In the genomic region with DNA sequence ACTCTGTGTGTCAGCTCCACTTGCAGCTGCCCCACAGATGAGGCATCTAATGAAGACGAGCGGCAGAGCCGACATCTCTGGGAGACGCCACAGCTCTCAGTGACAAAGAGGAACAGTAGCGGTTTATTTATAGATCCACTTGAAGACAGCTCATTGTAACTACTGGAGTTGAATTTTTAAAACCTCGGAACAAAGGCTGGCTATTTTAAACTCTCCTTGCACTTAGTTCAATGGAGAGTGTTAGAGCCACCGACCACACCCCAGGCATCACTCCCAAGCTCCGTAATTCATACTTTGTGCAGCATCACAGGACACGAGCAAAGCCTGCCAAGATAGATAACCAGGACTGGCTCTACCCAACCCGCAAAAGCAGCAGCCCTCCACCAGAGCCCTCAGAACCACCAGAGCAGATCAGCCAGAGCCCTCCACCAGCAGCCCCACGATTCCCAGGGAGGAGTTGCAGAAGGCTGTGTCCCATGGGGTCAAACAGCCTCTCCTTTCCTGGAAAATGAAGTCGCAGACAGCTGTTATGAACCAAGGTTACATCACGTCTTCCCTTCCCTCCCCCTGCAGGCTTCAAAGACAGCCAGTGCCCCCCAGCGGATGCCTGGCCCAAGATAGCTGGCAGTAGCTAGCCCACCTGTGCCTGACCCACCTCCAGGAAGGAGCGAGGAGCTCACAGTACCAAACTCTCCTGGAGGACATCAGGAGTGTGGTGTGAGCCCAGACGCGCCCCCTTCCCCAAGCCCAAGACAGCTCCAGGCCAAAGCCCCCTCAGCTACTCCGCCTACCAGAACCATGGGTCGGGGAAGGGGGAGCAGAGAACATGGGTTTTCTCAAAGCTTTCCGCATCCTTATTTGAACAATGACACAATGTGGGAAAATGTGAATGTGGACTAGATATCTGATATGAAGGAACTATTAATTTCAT, we compare ENCODE assay signal across 7 cellular contexts. TPM values are rescaled to one million over a fixed set of nuclear protein-coding genes. Genes with fewer than 3 reads are reported as not detected.
DNase-seq lines count a peak whose midpoint lies in the region; ATAC-seq and TF ChIP-seq lines count a peak whose summit lies in the region.

No MANE protein-coding gene starts in this region.

- no peak for ATAC-seq in IMR-90 (ENCODE audit: low read depth)
- peak; percentile 73 to 81 for ATAC-seq in right cardiac atrium

- H2AK9ac ChIP-seq in IMR-90 (replicated peaks; ENCODE audit: low read depth, low read length, poor library complexity), result peak overlapping the region; percentile 60

- H3K36me3 ChIP-seq in IMR-90 (ENCODE audit: control insufficient read depth, insufficient read depth, low read length), result no peaks in the 10 kb centered on the region; the same call in 1 of the 2 replicates
- peaks cover 70% of the 10 kb centered on the region for H3K36me3 ChIP-seq in OCI-LY7 (ENCODE audit: insufficient read depth, low read length)

- no peak overlapping the region for H2BK20ac ChIP-seq in IMR-90 (ENCODE audit: low read depth, low read length)

- H3K4me1 ChIP-seq in IMR-90 (ENCODE audit: control insufficient read depth, insufficient read depth, low read length) (peaks cover 2% of the 10 kb centered on the region; the same call in 1 of the 2 replicates), right cardiac atrium (ENCODE audit: control insufficient read depth, insufficient read depth, low read length) (peaks cover 14% of the 10 kb centered on the region), OCI-LY7 (ENCODE audit: insufficient read depth, low read length, poor library complexity, severe bottlenecking) (no peaks in the 10 kb centered on the region)

- H3K14ac ChIP-seq in IMR-90 (replicated peaks; ENCODE audit: low read depth, low read length), result no peak overlapping the region

- peak overlapping the region; percentile 48 for H3K27ac Mint-ChIP-seq in activated T-helper 1 cell treated with anti-CD3 and anti-CD28 coated beads, Interleukin-12 subunit alpha, Interleukin-12 subunit beta, Interleukin-2, Interleukin-4 antibody, amounts not matched to agents 30 ng/mL and 10 ng/mL and 1 ng/mL, durations not matched to agents 14 hours and 24 hours and 36 hours

- no peak overlapping the region for H3K18ac ChIP-seq in IMR-90 (ENCODE audit: low read depth, low read length)

- H2BK5ac ChIP-seq in IMR-90 (ENCODE audit: low read depth, low read length, poor library complexity, severe bottlenecking), result no peak overlapping the region

- H3K27me3 Mint-ChIP-seq in activated T-helper 1 cell treated with anti-CD3 and anti-CD28 coated beads, Interleukin-12 subunit alpha, Interleukin-12 subunit beta, Interleukin-2, Interleukin-4 antibody, amounts not matched to agents 30 ng/mL and 10 ng/mL and 1 ng/mL, durations not matched to agents 14 hours and 24 hours and 36 hours (ENCODE audit: insufficient read depth), result no peaks in the 10 kb centered on the region

- no peak for TF ChIP-seq POLR2A in IMR-90 (IDR thresholded peaks at IDR 0.05; ENCODE audit: low read depth, low read length)

- H3K23ac ChIP-seq in IMR-90 (ENCODE audit: low read depth, low read length), result no peak overlapping the region

- H3K27me3 ChIP-seq in IMR-90 (ENCODE audit: control insufficient read depth, insufficient read depth, low read length) (no peaks in the 10 kb centered on the region), right cardiac atrium (ENCODE audit: control insufficient read depth, insufficient read depth) (no peaks in the 10 kb centered on the region)

- H3K27ac ChIP-seq in IMR-90 (ENCODE audit: insufficient read depth, low read length) (no peak overlapping the region), right cardiac atrium (ENCODE audit: low read length) (peak overlapping the region; percentile 89), skin epidermis (peak overlapping the region in 14 of 21 experiments; percentile 4 to 78 (median 52)), OCI-LY7 (ENCODE audit: low read depth, low read length, poor library complexity, severe bottlenecking) (no peak overlapping the region)

- H4K20me1 ChIP-seq in IMR-90 (ENCODE audit: insufficient read depth, low read length) (no peaks in the 10 kb centered on the region), OCI-LY7 (ENCODE audit: insufficient read depth, low read length) (no peaks in the 10 kb centered on the region)

- H3K9me2 ChIP-seq in OCI-LY7 (ENCODE audit: insufficient read depth, low read length), result no peaks in the 10 kb centered on the region

- CTCF ChIA-PET in IMR-90 (lab: Yijun Ruan, JAX) (interaction anchor here (1.2 kb wide), 1 partner anchor 105 kb away, joined by 3 read pairs; no protein-coding TSS in a partner anchor), OCI-LY7 (lab: Charles Lee; ENCODE audit: unreplicated experiment) (no interaction called here)

- WGBS in IMR-90 (ENCODE audit: extremely low coverage in 2 of 2, insufficient read length in 1 of 2), 2 experiments, result 79% methylated on average over 8 of the region's 20 CpGs; no CpG with 5 or more reads in 1 of the 2 experiments
- 21% methylated on average over 20 of the region's 20 CpGs for WGBS in right cardiac atrium

- H2AFZ ChIP-seq in IMR-90 (replicated peaks; ENCODE audit: low read length, poor library complexity) (no peak overlapping the region), OCI-LY7 (ENCODE audit: low read length) (no peak overlapping the region)

- DNase-seq in IMR-90 (no peak), right cardiac atrium (peak; percentile 64 to 85 (median 80)), OCI-LY7 (ENCODE audit: low spot score) (no peak), germinal center (ENCODE audit: low spot score) (no peak)
- DNase-seq in activated T-helper 1 cell treated with anti-CD3 and anti-CD28 coated beads, Interleukin-12 subunit alpha, Interleukin-12 subunit beta, Interleukin-2, Interleukin-4 antibody, amounts not matched to agents 30 ng/mL and 10 ng/mL and 1 ng/mL, durations not matched to agents 14 hours and 24 hours and 36 hours (ENCODE audit: low spot score), result no peak
- no peak for DNase-seq in activated CD4-positive, CD25-positive, alpha-beta regulatory T cell treated with anti-CD3 and anti-CD28 coated beads, Interleukin-2, amount 50 U/mL, for 72 hours

- H3K4me3 ChIP-seq in IMR-90 (ENCODE audit: insufficient read depth, low read depth, low read length), result no peak overlapping the region
- no peak overlapping the region for H3K4me3 ChIP-seq in right cardiac atrium (ENCODE audit: low read length)
- H3K4me3 ChIP-seq in skin epidermis, result no peak overlapping the region
- H3K4me3 ChIP-seq in OCI-LY7 (ENCODE audit: low read depth, low read length, poor library complexity, severe bottlenecking), result no peak overlapping the region

- POLR2A ChIA-PET in IMR-90 (lab: Charles Lee; ENCODE audit: unreplicated experiment), result no interaction called here
- POLR2A ChIA-PET in OCI-LY7 (lab: Charles Lee), result interaction anchor here (0.7 kb wide), 1 partner anchor 8 kb away, joined by 3 read pairs; no protein-coding TSS in a partner anchor

- no peaks in the 10 kb centered on the region for H3K4me1 Mint-ChIP-seq in activated T-helper 1 cell treated with anti-CD3 and anti-CD28 coated beads, Interleukin-12 subunit alpha, Interleukin-12 subunit beta, Interleukin-2, Interleukin-4 antibody, amounts not matched to agents 30 ng/mL and 10 ng/mL and 1 ng/mL, durations not matched to agents 14 hours and 24 hours and 36 hours (ENCODE audit: low read depth)

- no peak overlapping the region for H4K5ac ChIP-seq in IMR-90 (ENCODE audit: low read depth, low read length)

- no peak overlapping the region for H4K8ac ChIP-seq in IMR-90 (ENCODE audit: low read depth in 2 of 2, low read length in 2 of 2)

- no peak overlapping the region for H3K4me3 Mint-ChIP-seq in activated T-helper 1 cell treated with anti-CD3 and anti-CD28 coated beads, Interleukin-12 subunit alpha, Interleukin-12 subunit beta, Interleukin-2, Interleukin-4 antibody, amounts not matched to agents 30 ng/mL and 10 ng/mL and 1 ng/mL, durations not matched to agents 14 hours and 24 hours and 36 hours

- TF ChIP-seq RAD21 in IMR-90 (IDR thresholded peaks at IDR 0.05; ENCODE audit: low read length), result peak; percentile 29; the same call in 1 of the 2 replicates

- intact Hi-C loops in IMR-90 (cut with micrococcal nuclease) (no loop called here), right cardiac atrium (cut with DNase I) (no loop called here), OCI-LY7 (cut with micrococcal nuclease; ENCODE audit: unreplicated experiment) (no loop called here)
- intact Hi-C loops in activated T-helper 1 cell treated with anti-CD3 and anti-CD28 coated beads, Interleukin-12 subunit alpha, Interleukin-12 subunit beta, Interleukin-2, Interleukin-4 antibody, amounts not matched to agents 30 ng/mL and 10 ng/mL and 1 ng/mL, durations not matched to agents 14 hours and 24 hours and 36 hours (cut with micrococcal nuclease), result no loop called here

- no peak overlapping the region for H3K4ac ChIP-seq in IMR-90 (ENCODE audit: low read depth, low read length)

- H3K79me2 ChIP-seq in OCI-LY7 (ENCODE audit: insufficient read depth, low read depth, low read length), result no peaks in the 10 kb centered on the region

- no peaks in the 10 kb centered on the region for H3K9me3 ChIP-seq in IMR-90 (ENCODE audit: control insufficient read depth, insufficient read depth, low read length)
- H3K9me3 ChIP-seq in right cardiac atrium (ENCODE audit: control insufficient read depth, low read length), result no peaks in the 10 kb centered on the region
- no peaks in the 10 kb centered on the region for H3K9me3 ChIP-seq in OCI-LY7 (ENCODE audit: low read length)

- no peak overlapping the region for H3K56ac ChIP-seq in IMR-90 (ENCODE audit: extremely low read depth, insufficient read depth, low read length)

- TF ChIP-seq CTCF in IMR-90 (conservative IDR thresholded peaks at IDR 0.05; ENCODE audit: low read depth, low read length) (no peak; the same call in 1 of the 2 replicates), OCI-LY7 (conservative IDR thresholded peaks at IDR 0.05; ENCODE audit: low read length) (no peak)

- in situ Hi-C loops in IMR-90 (cut with MboI; ENCODE audit: low sequenced_read_pairs), result no loop called here

- H2BK120ac ChIP-seq in IMR-90 (ENCODE audit: low read depth, low read length), result no peak overlapping the region

- no peak overlapping the region for H2AK5ac ChIP-seq in IMR-90 (ENCODE audit: low read depth, low read length)

- no peaks in the 10 kb centered on the region for H3K9me3 Mint-ChIP-seq in activated T-helper 1 cell treated with anti-CD3 and anti-CD28 coated beads, Interleukin-12 subunit alpha, Interleukin-12 subunit beta, Interleukin-2, Interleukin-4 antibody, amounts not matched to agents 30 ng/mL and 10 ng/mL and 1 ng/mL, durations not matched to agents 14 hours and 24 hours and 36 hours

- dilution Hi-C loops in IMR-90 (cut with HindIII; ENCODE audit: low sequenced_read_pairs, unreplicated experiment), result no loop called here

- H2BK15ac ChIP-seq in IMR-90 (ENCODE audit: low read depth, low read length), result no peak overlapping the region

- H4K91ac ChIP-seq in IMR-90 (ENCODE audit: insufficient read depth, low read depth, low read length), result no peak overlapping the region

- peaks cover 0 to 4% of the 10 kb centered on the region in 2 experiments; a peak in 2 of 4 replicates for H3K79me1 ChIP-seq in IMR-90 (ENCODE audit: low read depth in 1 of 2, low read length in 2 of 2)

- H3K9ac ChIP-seq in IMR-90 (ENCODE audit: low read depth, low read length), result no peak overlapping the region

- BruUV-seq in IMR-90 (replicated peaks; lab: Mats Ljungman, UMichigan) (no TSS peak), OCI-LY7 (replicated peaks; lab: Mats Ljungman, UMichigan) (no TSS peak)

- H3K4me2 ChIP-seq in IMR-90 (ENCODE audit: low read depth, low read length) (no peak overlapping the region), OCI-LY7 (ENCODE audit: low read length) (no peak overlapping the region)

- H3K36me3 Mint-ChIP-seq in activated T-helper 1 cell treated with anti-CD3 and anti-CD28 coated beads, Interleukin-12 subunit alpha, Interleukin-12 subunit beta, Interleukin-2, Interleukin-4 antibody, amounts not matched to agents 30 ng/mL and 10 ng/mL and 1 ng/mL, durations not matched to agents 14 hours and 24 hours and 36 hours (ENCODE audit: low read depth), result peaks cover 11% of the 10 kb centered on the region

- H3K9me1 ChIP-seq in IMR-90 (ENCODE audit: insufficient read depth, low read length), result 0 out of 2 replicates have a peak, but pooled peaks cover 10% of the 10 kb centered on the region

RNA-seq across cellular contexts. Expression of gene POC1A, which starts 45.7 kb away (rescaled TPM):
- total RNA-seq in IMR-90 (2012; rRNA removed), result 8.3 and 10.6 TPM in 2 replicates
- polyA plus RNA-seq in IMR-90 (2012; rRNA removed), result 11.5 TPM in 2 replicates
- polyA plus RNA-seq in IMR-90 (2012; cell fraction: cytosol; rRNA removed), result 9.0 and 9.3 TPM in 2 replicates
- 5.2 and 10.5 TPM in 2 replicates for polyA plus RNA-seq in IMR-90 (2012; cell fraction: nucleus; rRNA removed; ENCODE audit: low replicate concordance)
- 20.3 and 24.9 TPM in 2 replicates for total RNA-seq in activated T-helper 1 cell treated with anti-CD3 and anti-CD28 coated beads, Interleukin-12 subunit alpha, Interleukin-12 subunit beta, Interleukin-2, Interleukin-4 antibody, amounts not matched to agents 30 ng/mL and 10 ng/mL and 1 ng/mL, durations not matched to agents 14 hours and 24 hours and 36 hours
- total RNA-seq in right cardiac atrium, result 1 to 10 TPM; 1.0 to 1.4 (median 1.3) TPM
- 0.75 TPM for polyA plus RNA-seq in right cardiac atrium
- total RNA-seq in OCI-LY7 (2014; rRNA removed; shearing (Covaris generic)), result 34.5 and 40.0 TPM in 2 replicates
- total RNA-seq in OCI-LY7 (2022), result 41.0 and 46.2 TPM in 2 replicates

RNA-seq across cellular contexts. Expression of gene DUSP7, which starts 52.2 kb away (rescaled TPM):
- total RNA-seq in IMR-90 (2012; rRNA removed) (9.3 and 9.7 TPM in 2 replicates), right cardiac atrium (10 to 100 TPM; 27.2 to 39.9 (median 36.2) TPM), OCI-LY7 (2022) (13.5 and 14.4 TPM in 2 replicates)
- polyA plus RNA-seq in IMR-90 (2012; rRNA removed) (24.0 and 27.8 TPM in 2 replicates), right cardiac atrium (18.1 TPM)
- polyA plus RNA-seq in IMR-90 (2012; cell fraction: cytosol; rRNA removed), result 10.9 and 26.7 TPM in 2 replicates
- 8.9 and 16.8 TPM in 2 replicates for polyA plus RNA-seq in IMR-90 (2012; cell fraction: nucleus; rRNA removed; ENCODE audit: low replicate concordance)
- total RNA-seq in activated T-helper 1 cell treated with anti-CD3 and anti-CD28 coated beads, Interleukin-12 subunit alpha, Interleukin-12 subunit beta, Interleukin-2, Interleukin-4 antibody, amounts not matched to agents 30 ng/mL and 10 ng/mL and 1 ng/mL, durations not matched to agents 14 hours and 24 hours and 36 hours, result 35.4 and 37.4 TPM in 2 replicates
- total RNA-seq in OCI-LY7 (2014; rRNA removed; shearing (Covaris generic)), result 8.4 and 11.4 TPM in 2 replicates

Comparison
In these comparisons a context has a peak if more than half of its experiments do, and no peak if none do; other contexts are left out.
1. DNase-seq: peak in right cardiac atrium (3 of 3); none in IMR-90 (single experiment), activated T-helper 1 cell treated with anti-CD3 and anti-CD28 coated beads, Interleukin-12 subunit alpha, Interleukin-12 subunit beta, Interleukin-2, Interleukin-4 antibody, amounts not matched to agents 30 ng/mL and 10 ng/mL and 1 ng/mL, durations not matched to agents 14 hours and 24 hours and 36 hours (single experiment), OCI-LY7 (single experiment), activated CD4-positive, CD25-positive, alpha-beta regulatory T cell treated with anti-CD3 and anti-CD28 coated beads, Interleukin-2, amount 50 U/mL, for 72 hours (single experiment) and germinal center (single experiment).
2. H3K27ac ChIP-seq: peak in right cardiac atrium (single experiment) and skin epidermis (14 of 21); none in IMR-90 (single experiment) and OCI-LY7 (single experiment).